ENCODE assay signal across 20 cellular contexts in genomic region chr20:37376324-37376723, GRCh38. TPM values are rescaled to one million over a fixed set of nuclear protein-coding genes. Genes with fewer than 3 reads are reported as not detected.
DNase-seq lines count a peak whose midpoint lies in the region; ATAC-seq, FAIRE-seq and TF ChIP-seq lines count a peak whose summit lies in the region.
"Had no signal": no experiment of that assay in that cellular context is flagged by ENCODE, and none has a peak within 500 bp of the region (broad histone marks: within the 10 kb centered on the region; RNA-seq: fewer than 3 reads in every experiment).

No MANE protein-coding gene starts in this region.

- H3F3A ChIP-seq in neural progenitor cell (ENCODE audit: low read depth) = peaks cover 17% of the 10 kb centered on the region

- TF ChIP-seq CTCF in A549 (IDR thresholded peaks at IDR 0.05) = no peak
- no peak for TF ChIP-seq CTCF in RWPE1 (conservative IDR thresholded peaks at IDR 0.05; ENCODE audit: low read depth)
- TF ChIP-seq CTCF in endodermal cell (conservative IDR thresholded peaks at IDR 0.05) = no peak
- no peak for TF ChIP-seq CTCF in spleen (IDR thresholded peaks at IDR 0.05 in 8 of 11, conservative IDR thresholded peaks at IDR 0.05 in 3 of 11)
- no peak for TF ChIP-seq CTCF in neural progenitor cell (IDR thresholded peaks at IDR 0.05)

- H3K36me3 Mint-ChIP-seq in endodermal cell (ENCODE audit: low read depth) (peaks cover 45% of the 10 kb centered on the region), neural progenitor cell (peaks cover 11% of the 10 kb centered on the region)
- H3K36me3 Mint-ChIP-seq: CD8-positive, alpha-beta T cell had no signal

- TF ChIP-seq RAD21 in A549 (conservative IDR thresholded peaks at IDR 0.05 in 1 of 2, IDR thresholded peaks at IDR 0.05 in 1 of 2) = no peak

- H3K9me3 ChIP-seq in A549 (no peaks in the 10 kb centered on the region), endodermal cell (ENCODE audit: control insufficient read depth, low read length) (no peaks in the 10 kb centered on the region), spleen (no peaks in the 10 kb centered on the region), neural progenitor cell (ENCODE audit: low read depth) (no peaks in the 10 kb centered on the region), aorta (ENCODE audit: control insufficient read depth, low read length) (no peaks in the 10 kb centered on the region)

- H3K4me3 ChIP-seq in A549 (no peak overlapping the region), endodermal cell (ENCODE audit: low read length) (no peak overlapping the region), spleen (no peak overlapping the region), neural progenitor cell (no peak overlapping the region), aorta (ENCODE audit: low read length in 2 of 2) (no peak overlapping the region)

- H3K27ac ChIP-seq in A549 (peak overlapping the region; percentile 96 to 98; a peak in 5 of 6 replicates), RWPE1 (peak overlapping the region; percentile 4; the same call in 1 of the 2 replicates), endodermal cell (ENCODE audit: low read depth, low read length) (no peak overlapping the region), spleen (no peak overlapping the region), neural progenitor cell (no peak overlapping the region), aorta (ENCODE audit: low read depth in 1 of 2, low read length in 2 of 2) (no peak overlapping the region)
- H3K27ac ChIP-seq: C4-2B had no signal

- H3K27ac Mint-ChIP-seq in endodermal cell (no peak overlapping the region), neural progenitor cell (no peak overlapping the region)
- H3K27ac Mint-ChIP-seq: B cell; CD8-positive, alpha-beta T cell; HFFc6 had no signal

- POLR2A ChIA-PET in A549 (lab: Yijun Ruan, JAX) (no interaction called here), RWPE1 (lab: Yijun Ruan, JAX; ENCODE audit: low non-redundant PET) (no interaction called here)

- FAIRE-seq in A549 (lab: Jason Lieb, UNC) = no peak
- FAIRE-seq: D721Med, G401.6 had no signal

- peaks cover 30% of the 10 kb centered on the region for H3K79me2 ChIP-seq in neural progenitor cell (ENCODE audit: low read depth)

- H2AFZ ChIP-seq in neural progenitor cell (replicated peaks) = no peak overlapping the region

- H3K4me2 ChIP-seq in A549 (0 out of 3 replicates have a peak overlapping the region, but pooled peaks have one; percentile 71), neural progenitor cell (no peak overlapping the region)

- peaks cover 10% of the 10 kb centered on the region for H4K20me1 ChIP-seq in neural progenitor cell (ENCODE audit: low read depth)

- H3K27me3 ChIP-seq in endodermal cell (ENCODE audit: control insufficient read depth, insufficient read depth, low read length, poor library complexity, severe bottlenecking) (no peaks in the 10 kb centered on the region), spleen (replicated peaks in 1 of 7) (no peaks in the 10 kb centered on the region), neural progenitor cell (no peaks in the 10 kb centered on the region), aorta (ENCODE audit: control insufficient read depth in 1 of 2, insufficient read depth in 2 of 2, low read length in 1 of 2) (no peaks in the 10 kb centered on the region)

- CTCF ChIA-PET in A549 (lab: Yijun Ruan, JAX) = interaction anchor here (0.6 to 4.2 kb wide), 5 partner anchors 9 to 130 kb away, joined by 3 to 15 read pairs (median 3); no protein-coding TSS in a partner anchor
- CTCF ChIA-PET in RWPE1 (lab: Yijun Ruan, JAX) = no interaction called here

- H3K9me3 Mint-ChIP-seq in endodermal cell (no peaks in the 10 kb centered on the region), neural progenitor cell (no peaks in the 10 kb centered on the region)
- H3K9me3 Mint-ChIP-seq: CD8-positive, alpha-beta T cell; HFFc6 had no signal

- TF ChIP-seq EP300 in A549 (IDR thresholded peaks at IDR 0.05) = no peak

- H3K4me1 Mint-ChIP-seq in endodermal cell (peaks cover 30% of the 10 kb centered on the region), neural progenitor cell (peaks cover 15% of the 10 kb centered on the region)

- DNase-seq in A549 (ENCODE audit: low read depth in 1 of 2, low spot score in 1 of 2) = no peak
- DNase-seq in RWPE1 (ENCODE audit: low spot score) = no peak
- DNase-seq in endodermal cell = peak; percentile 10
- peak; percentile 41 for DNase-seq in spleen
- no peak for DNase-seq in HK-2 (ENCODE audit: unreplicated experiment)
- DNase-seq in neural progenitor cell (ENCODE audit: low spot score) = no peak
- DNase-seq in aorta = no peak
- DNase-seq: CD8-positive, alpha-beta T cell; COR-L47; DMS153; DMS79 treated with DMSO at 0.1 percent for 48 hours; EL; HCEC 1CT; HFFc6; IMR-90; KBM-7 had no signal

- H3K36me3 ChIP-seq in endodermal cell (ENCODE audit: control insufficient read depth, insufficient read depth, low read length) (peaks cover 57% of the 10 kb centered on the region), spleen (peaks cover 0 to 5% (median 0%) of the 10 kb centered on the region in 6 donors), neural progenitor cell (no peaks in the 10 kb centered on the region), aorta (ENCODE audit: control insufficient read depth in 1 of 2, insufficient read depth in 2 of 2, low read length in 1 of 2) (peaks cover 0 to 4% of the 10 kb centered on the region in 2 donors)

- no peaks in the 10 kb centered on the region for H3K27me3 Mint-ChIP-seq in endodermal cell (ENCODE audit: insufficient read depth)
- no peaks in the 10 kb centered on the region for H3K27me3 Mint-ChIP-seq in neural progenitor cell (ENCODE audit: insufficient read depth, low read depth)
- H3K27me3 Mint-ChIP-seq: B cell had no signal

- 82% methylated on average over 4 of the region's 4 CpGs for WGBS in A549 (ENCODE audit: missing lambda C conversion rate)
- WGBS in endodermal cell (ENCODE audit: insufficient coverage in 1 of 2, insufficient read length in 1 of 2), 2 experiments = 100% methylated on average over 2 to 3 of the region's 4 CpGs
- 89 to 100% (median 92%) methylated on average over 4 of the region's 4 CpGs for WGBS in spleen, 5 donors
- WGBS in aorta, 2 donors = 91 to 92% methylated on average over 4 of the region's 4 CpGs

- intact Hi-C loops in spleen (cut with DNase I; ENCODE audit: low total_unique reads) = no loop called here
- intact Hi-C loops in aorta (cut with DNase I) = no loop called here

- H3K4me3 Mint-ChIP-seq in endodermal cell (no peak overlapping the region), neural progenitor cell (no peak overlapping the region)
- H3K4me3 Mint-ChIP-seq: B cell; CD8-positive, alpha-beta T cell; HFFc6 had no signal

- TF ChIP-seq POLR2A in A549 (IDR thresholded peaks at IDR 0.05; ENCODE audit: low read length) (no peak), spleen (IDR thresholded peaks at IDR 0.05) (no peak)

- peaks cover 66% of the 10 kb centered on the region for H3K4me1 ChIP-seq in A549
- H3K4me1 ChIP-seq in endodermal cell (ENCODE audit: control insufficient read depth, insufficient read depth, low read length) = peaks cover 5% of the 10 kb centered on the region
- H3K4me1 ChIP-seq in spleen = peaks cover 0 to 53% (median 25%) of the 10 kb centered on the region in 6 donors
- no peaks in the 10 kb centered on the region for H3K4me1 ChIP-seq in neural progenitor cell
- H3K4me1 ChIP-seq in aorta (ENCODE audit: control insufficient read depth in 1 of 2, insufficient read depth in 2 of 2, low read length in 2 of 2) = no peaks in the 10 kb centered on the region

- H3K9ac ChIP-seq in endodermal cell (ENCODE audit: extremely low read depth, low read length, poor library complexity, severe bottlenecking) (no peak overlapping the region), neural progenitor cell (no peak overlapping the region)

- ATAC-seq in A549 = no peak
- ATAC-seq in aorta (ENCODE audit: low FRiP score) = no peak
- ATAC-seq: CD8-positive, alpha-beta T cell had no signal

TF ChIP-seq in A549, 52 proteins besides CTCF, POLR2A, EP300 and RAD21 (continues in another document):
- TF ChIP-seq GATA3 (IDR thresholded peaks at IDR 0.05; ENCODE audit: borderline replicate concordance) = no peak
- no peak for TF ChIP-seq ZSCAN20 (CRISPR knock-in tag; IDR thresholded peaks at IDR 0.05)
- no peak for TF ChIP-seq MAZ (IDR thresholded peaks at IDR 0.05; ENCODE audit: borderline replicate concordance, low read depth, low read length)
- no peak for TF ChIP-seq TP53 (CRISPR knock-in tag; IDR thresholded peaks at IDR 0.05)
- TF ChIP-seq CBX8 (IDR thresholded peaks at IDR 0.05) = no peak
- no peak for TF ChIP-seq PHF8 (IDR thresholded peaks at IDR 0.05; ENCODE audit: borderline replicate concordance, low read depth)
- no peak for TF ChIP-seq HDAC2 (IDR thresholded peaks at IDR 0.05)
- TF ChIP-seq HOXB13 (CRISPR knock-in tag; IDR thresholded peaks at IDR 0.05; ENCODE audit: low read depth) = no peak
- no peak for TF ChIP-seq JUN (IDR thresholded peaks at IDR 0.05)
- TF ChIP-seq HES2 (IDR thresholded peaks at IDR 0.05) = no peak
- no peak for TF ChIP-seq EHF (CRISPR knock-in tag; IDR thresholded peaks at IDR 0.05)
- no peak for TF ChIP-seq HEYL (CRISPR knock-in tag; IDR thresholded peaks at IDR 0.05)
- TF ChIP-seq E2F6 (IDR thresholded peaks at IDR 0.05; ENCODE audit: borderline replicate concordance, low read depth) = no peak
- TF ChIP-seq CHD4 (IDR thresholded peaks at IDR 0.05; ENCODE audit: borderline replicate concordance) = no peak

RNA-seq across cellular contexts. Expression of gene SRC, which starts 30.4 kb away (rescaled TPM):
- polyA plus RNA-seq in A549 (2011; rRNA removed) = 154 and 212 TPM in 2 replicates
- polyA plus RNA-seq in A549 (2012; cell fraction: cytosol; rRNA removed) = 122 and 170 TPM in 2 replicates
- 500 and 511 TPM in 2 replicates for polyA plus RNA-seq in A549 (2012; cell fraction: nucleus; rRNA removed)
- 133 to 139 TPM (median 134 TPM) in 3 replicates for polyA plus RNA-seq in A549 (2017; fragmentation: RNase III; extraction: RNeasy Plus Mini Kit Qiagen cat#74134 plus additional on column Dnase treatment)
- polyA minus RNA-seq in A549 (2011; rRNA and poly(A)+ RNA removed) = 278 and 313 TPM in 2 replicates
- total RNA-seq in endodermal cell = 100 to 1,000 TPM in 1 of 2 donors, 10 to 100 TPM in 1; 75.6 to 109 TPM
- polyA plus RNA-seq in endodermal cell (2013, experiment 1 of 2) = 48.4 TPM
- 41.1 TPM for polyA plus RNA-seq in endodermal cell (2013, experiment 2 of 2)
- 10 to 100 TPM; 27.3 to 68.0 (median 36.1) TPM for total RNA-seq in spleen
- polyA plus RNA-seq in spleen = 10 to 100 TPM in 2 of 3 donors, 1 to 10 TPM in 1; 7.0 to 28.7 (median 10.1) TPM
- 15.4 and 47.4 TPM in 2 replicates for total RNA-seq in neural progenitor cell (ENCODE audit: low replicate concordance)
- 10 to 100 TPM; 51.3 to 72.4 TPM for total RNA-seq in aorta
- 10 to 100 TPM; 16.7 to 31.1 TPM for polyA plus RNA-seq in aorta

Comparison
In these comparisons a context has a peak if more than half of its experiments do, and no peak if none do; other contexts are left out.
1. DNase-seq: peak in endodermal cell (single experiment) and spleen (single experiment); none in A549 (0 of 2), RWPE1 (single experiment), HK-2 (single experiment), neural progenitor cell (single experiment) and aorta (0 of 2).
2. H3K27ac ChIP-seq: peak in A549 (2 of 2) and RWPE1 (single experiment); none in endodermal cell (single experiment), spleen (0 of 8), neural progenitor cell (single experiment) and aorta (0 of 2).